ENCODE assay signal across 21 cellular contexts in the genomic region with DNA sequence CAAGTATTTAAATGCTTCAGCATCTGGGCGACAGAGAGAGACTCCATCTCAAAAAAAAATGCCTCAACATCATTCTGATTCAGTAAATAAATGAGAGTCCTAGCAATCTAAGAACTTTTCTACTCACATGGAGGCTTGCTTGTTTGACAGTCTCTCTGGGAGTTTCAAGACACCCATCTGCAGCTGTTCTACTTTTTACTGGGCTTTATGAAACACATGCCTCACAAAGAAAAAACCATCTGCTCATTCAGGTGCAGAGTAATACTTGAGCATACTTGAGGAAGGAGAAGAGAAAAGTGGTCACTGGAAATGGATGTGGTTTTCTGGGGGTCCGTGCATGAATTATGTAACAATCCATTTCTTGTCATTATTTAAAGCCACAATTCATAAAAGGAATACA.
"Had no signal": no experiment of that assay in that cellular context is flagged by ENCODE, and none has a peak within 500 bp of the region (broad histone marks: within the 10 kb centered on the region; RNA-seq: fewer than 3 reads in every experiment).

No MANE protein-coding gene starts in this region.

- H3K9me3 ChIP-seq: esophagus muscularis mucosa, gastrocnemius medialis, heart right ventricle, mucosa of descending colon, thoracic aorta had no signal

- FAIRE-seq: islet of Langerhans had no signal

- DNase-seq: cortex of kidney; effector memory CD4-positive, alpha-beta T cell; gastrocnemius medialis; heart right ventricle; hypothalamus; mucosa of descending colon; natural killer cell; posterior cingulate gyrus; stimulated activated CD4-positive, alpha-beta T cell treated with anti-CD3 and anti-CD28 coated beads, Interleukin-2, amount 100 ng/mL, for 24 hours; stimulated activated CD4-positive, alpha-beta T cell treated with anti-CD3 and anti-CD28 coated beads, Interleukin-4, amount 100 ng/mL, for 4 hours; stimulated activated naive B cell treated with anti-CD40 and anti-IgM and Interleukin-4, amounts not matched to agents 10 μg/mL and 1 μg/mL and 100 μg/mL, for 72 hours; stimulated activated naive CD8-positive, alpha-beta T cell treated with anti-CD3 and anti-CD28 coated beads, Interleukin-15, amount 100 ng/mL, for 72 hours; trophoblast cell had no signal

- H3K4me3 Mint-ChIP-seq: natural killer cell; neural crest cell; stimulated activated naive B cell treated with anti-CD40 and anti-IgM and Interleukin-4, amounts not matched to agents 10 μg/mL and 1 μg/mL and 100 μg/mL, for 72 hours; stimulated activated naive CD8-positive, alpha-beta T cell treated with anti-CD3 and anti-CD28 coated beads, Interleukin-15, amount 100 ng/mL, for 72 hours had no signal

- H3K4me1 Mint-ChIP-seq: natural killer cell; stimulated activated naive B cell treated with anti-CD40 and anti-IgM and Interleukin-4, amounts not matched to agents 10 μg/mL and 1 μg/mL and 100 μg/mL, for 72 hours; stimulated activated naive CD8-positive, alpha-beta T cell treated with anti-CD3 and anti-CD28 coated beads, Interleukin-15, amount 100 ng/mL, for 72 hours had no signal

- H3K27ac Mint-ChIP-seq: natural killer cell; stimulated activated naive B cell treated with anti-CD40 and anti-IgM and Interleukin-4, amounts not matched to agents 10 μg/mL and 1 μg/mL and 100 μg/mL, for 72 hours; stimulated activated naive CD8-positive, alpha-beta T cell treated with anti-CD3 and anti-CD28 coated beads, Interleukin-15, amount 100 ng/mL, for 72 hours had no signal

- H3K4me1 ChIP-seq: esophagus muscularis mucosa, gastrocnemius medialis, heart right ventricle had no signal

- ATAC-seq: gastrocnemius medialis; heart right ventricle; left lobe of liver; mucosa of descending colon; natural killer cell; sciatic nerve; stimulated activated naive B cell treated with anti-CD40 and anti-IgM and Interleukin-4, amounts not matched to agents 10 μg/mL and 1 μg/mL and 100 μg/mL, for 72 hours; stimulated activated naive CD8-positive, alpha-beta T cell treated with anti-CD3 and anti-CD28 coated beads, Interleukin-15, amount 100 ng/mL, for 72 hours had no signal

- H3K36me3 Mint-ChIP-seq: natural killer cell; stimulated activated naive B cell treated with anti-CD40 and anti-IgM and Interleukin-4, amounts not matched to agents 10 μg/mL and 1 μg/mL and 100 μg/mL, for 72 hours had no signal

- H3K4me3 ChIP-seq: esophagus muscularis mucosa, gastrocnemius medialis, heart right ventricle, mucosa of descending colon, skin epidermis, thoracic aorta had no signal

- H3K27ac ChIP-seq: epithelial cell of prostate, esophagus muscularis mucosa, gastrocnemius medialis, heart right ventricle, skin epidermis, thoracic aorta had no signal

- H3K27me3 Mint-ChIP-seq: stimulated activated naive B cell treated with anti-CD40 and anti-IgM and Interleukin-4, amounts not matched to agents 10 μg/mL and 1 μg/mL and 100 μg/mL, for 72 hours; stimulated activated naive CD8-positive, alpha-beta T cell treated with anti-CD3 and anti-CD28 coated beads, Interleukin-15, amount 100 ng/mL, for 72 hours had no signal

- H3K9me3 Mint-ChIP-seq: natural killer cell; neural crest cell; stimulated activated naive B cell treated with anti-CD40 and anti-IgM and Interleukin-4, amounts not matched to agents 10 μg/mL and 1 μg/mL and 100 μg/mL, for 72 hours; stimulated activated naive CD8-positive, alpha-beta T cell treated with anti-CD3 and anti-CD28 coated beads, Interleukin-15, amount 100 ng/mL, for 72 hours had no signal
